ENCODE assay signal across 16 cellular contexts in genomic region chr12:15987696-15988095, GRCh38.
"Had no signal": no experiment of that assay in that cellular context is flagged by ENCODE, and none has a peak within 500 bp of the region (broad histone marks: within the 10 kb centered on the region; RNA-seq: fewer than 3 reads in every experiment).

No MANE protein-coding gene starts in this region.

- H3K36me3 ChIP-seq: cardiac muscle cell had no signal

- H3K79me2 ChIP-seq: parathyroid adenoma had no signal

- DNase-seq: activated CD4-positive, alpha-beta T cell treated with anti-CD3 and anti-CD28 coated beads, Interleukin-2, amount 50 U/mL, for 4 hours; activated T-cell treated with anti-CD3 and anti-CD28 coated beads for 4 hours; amniotic stem cell; dermis blood vessel endothelial cell; effector memory CD8-positive, alpha-beta T cell; islet precursor cell; mammary epithelial cell; naive thymus-derived CD4-positive, alpha-beta T cell; stimulated activated CD4-positive, alpha-beta T cell treated with anti-CD3 and anti-CD28 coated beads, Interleukin-2, amount 100 ng/mL, for 24 hours; stimulated activated naive CD4-positive, alpha-beta T cell treated with Interleukin-2 at 50 U/mL for 16 hours; T-helper 2 cell; trophoblast cell; WERI-Rb-1 had no signal

- H3K4me3 Mint-ChIP-seq: activated naive CD8-positive, alpha-beta T cell; effector memory CD8-positive, alpha-beta T cell; naive thymus-derived CD4-positive, alpha-beta T cell had no signal

- H3K9me3 Mint-ChIP-seq: effector memory CD8-positive, alpha-beta T cell had no signal

- H3K9ac ChIP-seq: parathyroid adenoma had no signal

- H3K27me3 ChIP-seq: cardiac muscle cell had no signal

- H3K27ac Mint-ChIP-seq: activated naive CD8-positive, alpha-beta T cell; effector memory CD8-positive, alpha-beta T cell; naive thymus-derived CD4-positive, alpha-beta T cell had no signal

- H3K27me3 Mint-ChIP-seq: activated naive CD8-positive, alpha-beta T cell; effector memory CD8-positive, alpha-beta T cell; naive thymus-derived CD4-positive, alpha-beta T cell had no signal

- ATAC-seq: effector memory CD8-positive, alpha-beta T cell; naive thymus-derived CD4-positive, alpha-beta T cell had no signal

- H3K27ac ChIP-seq: cardiac muscle cell, parathyroid adenoma, WERI-Rb-1 had no signal

- H2AFZ ChIP-seq: parathyroid adenoma had no signal

- H3K4me3 ChIP-seq: cardiac muscle cell had no signal
